8 cellular contexts compared by ENCODE assay signal in the genomic region with DNA sequence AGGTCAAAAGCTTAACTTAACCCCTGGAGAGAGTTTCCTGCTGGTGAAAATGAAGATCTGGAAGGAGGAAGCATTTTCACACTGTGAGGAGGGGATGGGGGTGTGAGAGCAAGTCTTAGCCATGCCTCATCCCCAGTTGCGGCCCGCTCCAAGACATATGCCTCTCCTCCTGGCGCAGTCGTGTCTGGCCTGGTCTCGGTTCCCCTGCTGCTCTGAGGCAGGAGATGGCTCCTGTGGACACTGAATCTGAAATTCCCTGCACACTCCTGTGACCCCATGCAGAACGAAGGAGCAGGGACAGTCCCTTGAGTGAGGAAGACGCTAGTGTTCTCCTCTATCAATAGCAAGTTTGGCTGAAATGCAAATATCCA. TPM values are rescaled to one million over a fixed set of nuclear protein-coding genes. Genes with fewer than 3 reads are reported as not detected.
DNase-seq lines count a peak whose midpoint lies in the region; ATAC-seq and TF ChIP-seq lines count a peak whose summit lies in the region.

No MANE protein-coding gene starts in this region.

- peak overlapping the region; percentile 96 for H3K4me3 Mint-ChIP-seq in chondrocyte (ENCODE audit: unreplicated experiment)

- POLR2A ChIA-PET in A673 (lab: Charles Lee; ENCODE audit: low non-redundant PET) = no interaction called here

- H3K27me3 ChIP-seq in A673 (replicated peaks; ENCODE audit: insufficient read depth, low read depth, low read length, poor library complexity) (peaks cover 4% of the 10 kb centered on the region), HUES6 (ENCODE audit: control insufficient read depth, insufficient read depth, low read length) (no peaks in the 10 kb centered on the region), mononuclear cell (ENCODE audit: insufficient read depth, low read length) (no peaks in the 10 kb centered on the region)

- peaks cover 33% of the 10 kb centered on the region for H3K4me1 Mint-ChIP-seq in chondrocyte (ENCODE audit: low read depth)

- H3K9ac ChIP-seq in HUES6 (ENCODE audit: low read length) = no peak overlapping the region

- CTCF ChIA-PET in A673 (lab: Charles Lee) = interaction anchor here (0.6 kb wide), 1 partner anchor 161 kb away, joined by 3 read pairs; no protein-coding TSS in a partner anchor

- no peaks in the 10 kb centered on the region for H3K27me3 Mint-ChIP-seq in chondrocyte (ENCODE audit: low read depth)

- H3K36me3 ChIP-seq in A673 (ENCODE audit: insufficient read depth, low read length, poor library complexity, severe bottlenecking) = no peaks in the 10 kb centered on the region
- no peaks in the 10 kb centered on the region for H3K36me3 ChIP-seq in HUES6 (ENCODE audit: control insufficient read depth, insufficient read depth, low read length)

- H3K4me3 ChIP-seq in A673 (ENCODE audit: low read depth, low read length, poor library complexity, severe bottlenecking) = peak overlapping the region; percentile 56
- H3K4me3 ChIP-seq in HUES6 (ENCODE audit: low read depth, low read length) = peak overlapping the region; percentile 58; the same call in 1 of the 2 replicates
- peak overlapping the region; percentile 69 for H3K4me3 ChIP-seq in mononuclear cell (ENCODE audit: low read length)

- no TSS peak for BruUV-seq in A673 (replicated peaks; lab: Mats Ljungman, UMichigan)

- no peaks in the 10 kb centered on the region for H3K9me3 Mint-ChIP-seq in chondrocyte (ENCODE audit: low read depth)

- intact Hi-C loops in A673 (cut with micrococcal nuclease; ENCODE audit: unreplicated experiment) = loop anchor here (10.0 kb wide), 1 partner anchor 758 kb away; no protein-coding TSS in a partner anchor

- no peaks in the 10 kb centered on the region for H3K9me3 ChIP-seq in A673 (ENCODE audit: low read depth, low read length, poor library complexity, severe bottlenecking)
- peaks cover 30% of the 10 kb centered on the region for H3K9me3 ChIP-seq in HUES6 (ENCODE audit: control insufficient read depth, insufficient read depth, low read depth, low read length)
- H3K9me3 ChIP-seq in mononuclear cell (ENCODE audit: low read depth, low read length) = no peaks in the 10 kb centered on the region

- H3K4me1 ChIP-seq in A673 (ENCODE audit: insufficient read depth, low read length, poor library complexity, severe bottlenecking) = no peaks in the 10 kb centered on the region
- peaks cover 3% of the 10 kb centered on the region; the same call in 1 of the 2 replicates for H3K4me1 ChIP-seq in HUES6 (ENCODE audit: control insufficient read depth, insufficient read depth, low read length)
- H3K4me1 ChIP-seq in mononuclear cell (ENCODE audit: insufficient read depth, low read length) = peaks cover 18% of the 10 kb centered on the region

- peak overlapping the region; percentile 96 for H3K27ac Mint-ChIP-seq in chondrocyte (ENCODE audit: unreplicated experiment)

- TF ChIP-seq CTCF in A673 (conservative IDR thresholded peaks at IDR 0.05; ENCODE audit: low read depth, low read length) = no peak
- no peak for TF ChIP-seq CTCF in chondrocyte (IDR thresholded peaks at IDR 0.05)

- DNase-seq in A673 (ENCODE audit: low spot score) (peak; percentile 6), chondrocyte (ENCODE audit: low spot score) (no peak), UCSD-AML1 (lab: John Stamatoyannopoulos, UW; ENCODE audit: unreplicated experiment) (no peak), EL (no peak)

- ATAC-seq in GM21381 (IDR thresholded peaks at IDR 0.05; ENCODE audit: unreplicated experiment) (no peak), GM19467 (IDR thresholded peaks at IDR 0.05; ENCODE audit: unreplicated experiment) (no peak)

- no peak overlapping the region for H3K27ac ChIP-seq in A673 (ENCODE audit: low read depth, low read length, poor library complexity, severe bottlenecking)
- no peak overlapping the region for H3K27ac ChIP-seq in HUES6 (ENCODE audit: low read depth, low read length)

- H3K36me3 Mint-ChIP-seq in chondrocyte (ENCODE audit: low read depth) = peaks cover 12% of the 10 kb centered on the region

RNA-seq across cellular contexts. Expression of gene ZNF69, which starts 0.3 kb away (rescaled TPM):
- total RNA-seq in A673 (2021) (4.3 and 5.5 TPM in 2 replicates), chondrocyte (11.9 to 15.4 TPM (median 12.0 TPM) in 3 replicates), mononuclear cell (2.3 TPM)

RNA-seq across cellular contexts. Expression of gene ZNF700, which starts 37.7 kb away (rescaled TPM):
- 10.9 and 11.0 TPM in 2 replicates for total RNA-seq in A673 (2021)
- 4.8 to 8.1 TPM (median 5.5 TPM) in 3 replicates for total RNA-seq in chondrocyte
- 14.8 TPM for total RNA-seq in mononuclear cell

RNA-seq across cellular contexts. Expression of gene ZNF439, which starts 38.7 kb away (rescaled TPM):
- total RNA-seq in A673 (2021) (4.0 and 4.4 TPM in 2 replicates), chondrocyte (1.1 to 5.7 TPM (median 4.9 TPM) in 3 replicates), mononuclear cell (4.8 TPM)
